In genomic region chr10:110533149-110533548, GRCh38 we compare ENCODE assay signal across 1 cellular context.
A peak's percentile ranks its signal among the peaks of the same experiment; 100 is the strongest.
TF ChIP-seq lines count a peak whose summit lies in the region.

No MANE protein-coding gene starts in this region.

TF ChIP-seq in HepG2, 621 proteins besides CTCF, POLR2A, EP300 and RAD21:
- TF ChIP-seq ZBTB40 (IDR thresholded peaks at IDR 0.05): no peak
- peak; percentile 67 for TF ChIP-seq ZBTB40 (CRISPR knock-in tag; IDR thresholded peaks at IDR 0.05)
- no peak for TF ChIP-seq ZNF543 (CRISPR knock-in tag; IDR thresholded peaks at IDR 0.05)
